ENCODE assay signal across 8 cellular contexts in genomic region chr16:75264531-75264998, GRCh38. TPM values are rescaled to one million over a fixed set of nuclear protein-coding genes. Genes with fewer than 3 reads are reported as not detected.
DNase-seq lines count a peak whose midpoint lies in the region; ATAC-seq, FAIRE-seq and TF ChIP-seq lines count a peak whose summit lies in the region.

No MANE protein-coding gene starts in this region.

- CTCF ChIA-PET in MCF 10A (lab: Yijun Ruan, JAX) = interaction anchor here (0.8 kb wide), 1 partner anchor 139 kb away, joined by 3 read pairs; no protein-coding TSS in a partner anchor

- BruUV-seq in MCF 10A (replicated peaks; lab: Mats Ljungman, UMichigan) = TSS peak; percentile 23

- no peaks in the 10 kb centered on the region for H3K36me3 ChIP-seq in effector memory CD4-positive, alpha-beta T cell (ENCODE audit: control insufficient read depth, insufficient read depth, low read length)

- TF ChIP-seq CTCF in MCF 10A (IDR thresholded peaks at IDR 0.05; ENCODE audit: unreplicated experiment) = no peak

- intact Hi-C loops in MCF 10A (cut with micrococcal nuclease) = no loop called here

- POLR2A ChIA-PET in MCF 10A (lab: Yijun Ruan, JAX) = interaction anchor here (4.7 to 5.7 kb wide), 2 partner anchors 13 to 40 kb away, joined by 53 to 89 read pairs; partner anchors contain the start of gene BCAR1

- H3K27me3 Mint-ChIP-seq in activated T-cell treated with anti-CD3 and anti-CD28 coated beads, Interleukin-2, amount 50 U/mL, for 72 hours (ENCODE audit: low read depth) = peaks cover 45% of the 10 kb centered on the region
- no peaks in the 10 kb centered on the region for H3K27me3 Mint-ChIP-seq in MCF 10A (ENCODE audit: insufficient read depth, unreplicated experiment)

- H3K4me3 ChIP-seq in effector memory CD4-positive, alpha-beta T cell (ENCODE audit: insufficient read depth, low read depth, low read length, poor library complexity, severe bottlenecking) = no peak overlapping the region

- no peaks in the 10 kb centered on the region for H3K9me3 ChIP-seq in effector memory CD4-positive, alpha-beta T cell (ENCODE audit: control insufficient read depth, low read length)

- H3K27ac Mint-ChIP-seq in activated T-cell treated with anti-CD3 and anti-CD28 coated beads, Interleukin-2, amount 50 U/mL, for 72 hours = no peak overlapping the region
- H3K27ac Mint-ChIP-seq in MCF 10A (ENCODE audit: low read depth, unreplicated experiment) = peak overlapping the region; percentile 73

- ATAC-seq in activated T-cell treated with anti-CD3 and anti-CD28 coated beads, Interleukin-2, amount 50 U/mL, for 72 hours (replicated peaks in 1 of 2) = no peak

- peak overlapping the region; percentile 64 to 68 for H3K4me3 Mint-ChIP-seq in activated T-cell treated with anti-CD3 and anti-CD28 coated beads, Interleukin-2, amount 50 U/mL, for 72 hours
- H3K4me3 Mint-ChIP-seq in MCF 10A (ENCODE audit: unreplicated experiment) = peak overlapping the region; percentile 75

- H3K4me1 Mint-ChIP-seq in activated T-cell treated with anti-CD3 and anti-CD28 coated beads, Interleukin-2, amount 50 U/mL, for 72 hours (ENCODE audit: low read depth) = peaks cover 4% of the 10 kb centered on the region
- H3K4me1 Mint-ChIP-seq in MCF 10A (ENCODE audit: insufficient read depth, unreplicated experiment) = peaks cover 17% of the 10 kb centered on the region

- peaks cover 25% of the 10 kb centered on the region for H3K27me3 ChIP-seq in effector memory CD4-positive, alpha-beta T cell (replicated peaks; ENCODE audit: control insufficient read depth, insufficient read depth, low read length, poor library complexity, severe bottlenecking)

- H3K27ac ChIP-seq in temporal lobe (ENCODE audit: low read depth, low read length) = peak overlapping the region; percentile 89
- no peak overlapping the region for H3K27ac ChIP-seq in effector memory CD4-positive, alpha-beta T cell (ENCODE audit: insufficient read depth, low read length, poor library complexity, severe bottlenecking)

- no peaks in the 10 kb centered on the region for H3K9me3 Mint-ChIP-seq in activated T-cell treated with anti-CD3 and anti-CD28 coated beads, Interleukin-2, amount 50 U/mL, for 72 hours
- no peaks in the 10 kb centered on the region for H3K9me3 Mint-ChIP-seq in MCF 10A (ENCODE audit: unreplicated experiment)

- peaks cover 7% of the 10 kb centered on the region for H3K4me1 ChIP-seq in effector memory CD4-positive, alpha-beta T cell (ENCODE audit: control insufficient read depth, insufficient read depth, low read length, poor library complexity, severe bottlenecking)

- no peak for FAIRE-seq in HTR-8/SVneo (lab: Jason Lieb, UNC)

- no peak for DNase-seq in activated T-cell treated with anti-CD3 and anti-CD28 coated beads, Interleukin-2, amount 50 U/mL, for 72 hours
- DNase-seq in activated T-cell treated with anti-CD3 and anti-CD28 coated beads, Interleukin-2, amount 50 U/mL, for 1 hour = no peak
- DNase-seq in MCF 10A (ENCODE audit: unreplicated experiment) (no peak), left kidney (ENCODE audit: low read depth, low spot score) (peak; percentile 42), NCI-H345 treated with DMSO at 0.1 percent for 48 hours (lab: John Stamatoyannopoulos, UW; ENCODE audit: unreplicated experiment) (no peak), HTR-8/SVneo (ENCODE audit: insufficient read length, low spot score) (no peak)
- DNase-seq in effector memory CD4-positive, alpha-beta T cell = no peak

- H3K36me3 Mint-ChIP-seq in activated T-cell treated with anti-CD3 and anti-CD28 coated beads, Interleukin-2, amount 50 U/mL, for 72 hours (ENCODE audit: insufficient read depth in 2 of 2) = no peaks in the 10 kb centered on the region
- H3K36me3 Mint-ChIP-seq in MCF 10A (ENCODE audit: insufficient read depth, unreplicated experiment) = peaks cover 12% of the 10 kb centered on the region

RNA-seq across cellular contexts. Expression of gene BCAR1, which starts 13.1 kb away (rescaled TPM):
- total RNA-seq in activated T-cell treated with anti-CD3 and anti-CD28 coated beads, Interleukin-2, amount 50 U/mL, for 72 hours = 1 to 10 TPM; 1.2 to 1.5 TPM
- 58.6 and 68.1 TPM in 2 replicates for total RNA-seq in MCF 10A (2022)
- total RNA-seq in temporal lobe = 17.2 TPM

RNA-seq across cellular contexts. Expression of gene CTRB1, which starts 45.8 kb away (rescaled TPM):
- total RNA-seq in activated T-cell treated with anti-CD3 and anti-CD28 coated beads, Interleukin-2, amount 50 U/mL, for 72 hours = not detected
- not detected in 2 replicates for total RNA-seq in MCF 10A (2022)
- not detected for total RNA-seq in temporal lobe

RNA-seq across cellular contexts. Expression of gene CTRB2, which starts 57.6 kb away (rescaled TPM):
- total RNA-seq in activated T-cell treated with anti-CD3 and anti-CD28 coated beads, Interleukin-2, amount 50 U/mL, for 72 hours = not detected
- not detected in 2 replicates for total RNA-seq in MCF 10A (2022)
- total RNA-seq in temporal lobe = not detected
